In the genomic region with DNA sequence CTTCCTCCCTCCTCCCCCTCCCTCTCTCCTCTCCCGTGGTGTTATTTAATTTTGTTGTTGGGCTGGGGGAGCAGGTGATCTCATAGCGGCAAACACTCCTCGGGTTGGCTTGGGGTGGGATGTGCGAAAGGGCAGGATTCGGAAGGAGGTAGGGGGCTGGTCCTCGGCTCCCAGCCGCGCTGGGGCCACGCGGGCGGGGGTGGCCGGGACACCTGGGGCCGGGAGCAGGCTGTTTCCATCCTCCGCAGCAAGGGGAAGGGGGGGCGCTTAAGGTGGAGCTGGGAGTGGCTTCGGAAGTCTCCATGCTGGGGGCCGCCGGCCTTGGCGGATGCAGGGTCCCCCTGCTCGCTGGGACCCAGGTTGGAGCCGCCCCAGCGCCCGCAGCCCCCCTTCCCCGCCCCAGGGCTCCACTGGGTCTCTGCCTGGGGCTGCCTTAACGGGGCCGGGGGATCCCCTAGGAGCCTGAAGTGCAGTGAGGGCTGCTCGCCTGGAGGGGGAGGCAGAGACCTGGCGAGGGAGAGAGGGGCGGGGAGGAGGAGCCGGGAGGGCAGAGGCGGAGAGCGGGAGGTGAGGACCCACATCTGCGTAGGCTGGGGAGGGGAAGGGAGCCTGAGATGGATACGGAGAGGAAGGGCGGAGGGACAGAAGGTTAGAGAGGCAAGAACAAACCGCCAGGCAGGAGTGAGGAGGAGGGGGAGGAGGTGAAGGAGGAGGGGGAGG, we compare ENCODE assay signal across 8 cellular contexts. TPM values are rescaled to one million over a fixed set of nuclear protein-coding genes. Genes with fewer than 3 reads are reported as not detected.
DNase-seq lines count a peak whose midpoint lies in the region; ATAC-seq and TF ChIP-seq lines count a peak whose summit lies in the region.

No MANE protein-coding gene starts in this region.

- H3K4me1 ChIP-seq in esophagus squamous epithelium = peaks cover 7 to 45% (median 18%) of the 10 kb centered on the region in 3 donors
- H3K4me1 ChIP-seq in naive thymus-derived CD4-positive, alpha-beta T cell (ENCODE audit: control insufficient read depth in 2 of 2, insufficient read depth in 2 of 2, low read length in 2 of 2) = peaks cover 21% of the 10 kb centered on the region in 2 donors

- H3K4me1 Mint-ChIP-seq in activated T-cell treated with anti-CD3 and anti-CD28 coated beads, Interleukin-2, amount 50 U/mL, for 4 hours (ENCODE audit: low read depth) = peaks cover 44% of the 10 kb centered on the region
- H3K4me1 Mint-ChIP-seq in naive thymus-derived CD4-positive, alpha-beta T cell = peaks cover 25 to 59% (median 44%) of the 10 kb centered on the region in 7 donors
- H3K4me1 Mint-ChIP-seq in stimulated activated effector memory CD8-positive, alpha-beta T cell treated with anti-CD3 and anti-CD28 coated beads, Interleukin-12 subunit alpha, Interleukin-12 subunit beta, amount 100 ng/mL, for 72 hours = peaks cover 48% of the 10 kb centered on the region

- peak overlapping the region; percentile 85 to 98 (median 94) for H3K27ac Mint-ChIP-seq in naive thymus-derived CD4-positive, alpha-beta T cell
- peak overlapping the region; percentile 96 for H3K27ac Mint-ChIP-seq in stimulated activated effector memory CD8-positive, alpha-beta T cell treated with anti-CD3 and anti-CD28 coated beads, Interleukin-12 subunit alpha, Interleukin-12 subunit beta, amount 100 ng/mL, for 72 hours

- H3K4me3 ChIP-seq in esophagus squamous epithelium = peak overlapping the region; percentile 34 to 80 (median 60)
- peak overlapping the region; percentile 94 for H3K4me3 ChIP-seq in naive thymus-derived CD4-positive, alpha-beta T cell (ENCODE audit: low read length)

- H3K36me3 Mint-ChIP-seq in activated T-cell treated with anti-CD3 and anti-CD28 coated beads, Interleukin-2, amount 50 U/mL, for 4 hours (ENCODE audit: insufficient read depth) = no peaks in the 10 kb centered on the region
- H3K36me3 Mint-ChIP-seq in naive thymus-derived CD4-positive, alpha-beta T cell = no peaks in the 10 kb centered on the region
- peaks cover 18% of the 10 kb centered on the region for H3K36me3 Mint-ChIP-seq in stimulated activated effector memory CD8-positive, alpha-beta T cell treated with anti-CD3 and anti-CD28 coated beads, Interleukin-12 subunit alpha, Interleukin-12 subunit beta, amount 100 ng/mL, for 72 hours

- peak overlapping the region; percentile 84 for H3K4me3 Mint-ChIP-seq in activated T-cell treated with anti-CD3 and anti-CD28 coated beads, Interleukin-2, amount 50 U/mL, for 4 hours
- peak overlapping the region; percentile 86 to 99 (median 94) for H3K4me3 Mint-ChIP-seq in naive thymus-derived CD4-positive, alpha-beta T cell
- peak overlapping the region; percentile 98 for H3K4me3 Mint-ChIP-seq in stimulated activated effector memory CD8-positive, alpha-beta T cell treated with anti-CD3 and anti-CD28 coated beads, Interleukin-12 subunit alpha, Interleukin-12 subunit beta, amount 100 ng/mL, for 72 hours

- peak in 1 of 4 donors; percentile 58 for TF ChIP-seq POLR2A in esophagus squamous epithelium (IDR thresholded peaks at IDR 0.05)

- ATAC-seq in GM21528 (IDR thresholded peaks at IDR 0.05; ENCODE audit: low FRiP score, unreplicated experiment) = peak; percentile 70
- ATAC-seq in activated T-cell treated with anti-CD3 and anti-CD28 coated beads, Interleukin-2, amount 50 U/mL, for 4 hours = peak; percentile 85 to 87
- peak; percentile 94 for ATAC-seq in naive thymus-derived CD4-positive, alpha-beta T cell
- peak; percentile 90 for ATAC-seq in stimulated activated effector memory CD8-positive, alpha-beta T cell treated with anti-CD3 and anti-CD28 coated beads, Interleukin-12 subunit alpha, Interleukin-12 subunit beta, amount 100 ng/mL, for 72 hours

- H3K36me3 ChIP-seq in esophagus squamous epithelium = no peaks in the 10 kb centered on the region
- H3K36me3 ChIP-seq in naive thymus-derived CD4-positive, alpha-beta T cell (ENCODE audit: control insufficient read depth in 2 of 3, insufficient read depth in 3 of 3, low read length in 3 of 3) = no peaks in the 10 kb centered on the region

- 0 to 3% methylated on average over 7 to 8 of the region's 36 CpGs for WGBS in esophagus squamous epithelium, 2 donors

- CTCF ChIA-PET in naive thymus-derived CD4-positive, alpha-beta T cell (lab: Charles Lee) = interaction anchor here (0.6 to 2.2 kb wide), 14 partner anchors 9 to 218 kb away, joined by 3 to 43 read pairs (median 5); a partner anchor contains a TSS

- intact Hi-C loops in esophagus squamous epithelium (cut with DNase I) = no loop called here
- intact Hi-C loops in naive thymus-derived CD4-positive, alpha-beta T cell (cut with micrococcal nuclease) = loop anchor here (1.0 to 5.0 kb wide), 19 partner anchors 8 to 441 kb away; a partner anchor contains a TSS

- peak; percentile 90 to 97 (median 92) for TF ChIP-seq CTCF in esophagus squamous epithelium (IDR thresholded peaks at IDR 0.05)

- H3K9me3 ChIP-seq in esophagus squamous epithelium = no peaks in the 10 kb centered on the region
- no peaks in the 10 kb centered on the region for H3K9me3 ChIP-seq in naive thymus-derived CD4-positive, alpha-beta T cell (ENCODE audit: control insufficient read depth in 2 of 3, low read length in 3 of 3)

- H3K27ac ChIP-seq in esophagus squamous epithelium = peak overlapping the region; percentile 85 to 94 (median 91)
- peak overlapping the region; percentile 79 for H3K27ac ChIP-seq in naive thymus-derived CD4-positive, alpha-beta T cell (ENCODE audit: low read depth, low read length)

- in situ Hi-C loops in KBM-7 (cut with MboI; ENCODE audit: low pct_unique_long_range_greater_than_20kb, low sequenced_read_pairs) = no loop called here

- POLR2A ChIA-PET in naive thymus-derived CD4-positive, alpha-beta T cell (lab: Charles Lee) = interaction anchor here (0.5 to 3.0 kb wide), 17 partner anchors 9 to 402 kb away, joined by 3 to 36 read pairs (median 5); a partner anchor contains a TSS

- no peaks in the 10 kb centered on the region for H3K27me3 ChIP-seq in esophagus squamous epithelium
- H3K27me3 ChIP-seq in naive thymus-derived CD4-positive, alpha-beta T cell (ENCODE audit: control insufficient read depth in 2 of 2, insufficient read depth in 2 of 2, low read length in 2 of 2) = no peaks in the 10 kb centered on the region

- H3K27me3 Mint-ChIP-seq in activated T-cell treated with anti-CD3 and anti-CD28 coated beads, Interleukin-2, amount 50 U/mL, for 4 hours (ENCODE audit: low read depth) = no peaks in the 10 kb centered on the region
- H3K27me3 Mint-ChIP-seq in naive thymus-derived CD4-positive, alpha-beta T cell = peaks cover 0 to 6% (median 0%) of the 10 kb centered on the region in 5 donors

- DNase-seq in COR-L47 (lab: John Stamatoyannopoulos, UW) = peak; percentile 84
- DNase-seq in KBM-7 = peak; percentile 88
- DNase-seq in activated T-cell treated with anti-CD3 and anti-CD28 coated beads, Interleukin-2, amount 50 U/mL, for 4 hours = peak; percentile 89
- no peak for DNase-seq in esophagus squamous epithelium (lab: John Stamatoyannopoulos, UW)
- peak; percentile 89 to 97 (median 93) for DNase-seq in naive thymus-derived CD4-positive, alpha-beta T cell
- peak; percentile 95 to 98 for DNase-seq in stimulated activated effector memory CD8-positive, alpha-beta T cell treated with anti-CD3 and anti-CD28 coated beads, Interleukin-12 subunit alpha, Interleukin-12 subunit beta, amount 100 ng/mL, for 72 hours (ENCODE audit: low spot score in 2 of 2)

- H3K9me3 Mint-ChIP-seq in activated T-cell treated with anti-CD3 and anti-CD28 coated beads, Interleukin-2, amount 50 U/mL, for 4 hours = no peaks in the 10 kb centered on the region
- H3K9me3 Mint-ChIP-seq in naive thymus-derived CD4-positive, alpha-beta T cell = no peaks in the 10 kb centered on the region
- H3K9me3 Mint-ChIP-seq in stimulated activated effector memory CD8-positive, alpha-beta T cell treated with anti-CD3 and anti-CD28 coated beads, Interleukin-12 subunit alpha, Interleukin-12 subunit beta, amount 100 ng/mL, for 72 hours = no peaks in the 10 kb centered on the region

RNA-seq across cellular contexts. Expression of a gene that starts 0.4 kb away (rescaled TPM):
- 35.9 TPM for polyA plus RNA-seq in PFSK-1 (2012; ENCODE audit: insufficient read length, low read depth)
- 10 to 100 TPM in 1 of 3 donors, 1 to 10 TPM in 2; 8.8 to 11.6 (median 9.1) TPM for total RNA-seq in activated T-cell treated with anti-CD3 and anti-CD28 coated beads, Interleukin-2, amount 50 U/mL, for 4 hours
- 1 to 10 TPM; 1.4 to 6.9 (median 5.2) TPM for total RNA-seq in esophagus squamous epithelium
- total RNA-seq in naive thymus-derived CD4-positive, alpha-beta T cell = 10 to 100 TPM in 4 of 5 experiments, 1 to 10 TPM in 1; 7.5 to 20.5 (median 12.5) TPM
- polyA plus RNA-seq in naive thymus-derived CD4-positive, alpha-beta T cell = 1 to 10 TPM; 6.3 to 8.0 TPM

RNA-seq across cellular contexts. Expression of a gene that starts 9.2 kb away (rescaled TPM):
- 15.2 TPM for polyA plus RNA-seq in PFSK-1 (2012; ENCODE audit: insufficient read length, low read depth)
- 10 to 100 TPM in 2 of 3 donors, 1 to 10 TPM in 1; 6.7 to 12.3 (median 11.2) TPM for total RNA-seq in activated T-cell treated with anti-CD3 and anti-CD28 coated beads, Interleukin-2, amount 50 U/mL, for 4 hours
- 10 to 100 TPM in 3 of 4 donors, 1 to 10 TPM in 1; 4.2 to 16.2 (median 11.7) TPM for total RNA-seq in esophagus squamous epithelium
- total RNA-seq in naive thymus-derived CD4-positive, alpha-beta T cell = 10 to 100 TPM; 11.9 to 79.9 (median 33.2) TPM
- 100 to 1,000 TPM in 1 of 2 donors, 10 to 100 TPM in 1; 61.7 to 130 TPM for polyA plus RNA-seq in naive thymus-derived CD4-positive, alpha-beta T cell

RNA-seq across cellular contexts. Expression of a gene that starts 26.5 kb away (rescaled TPM):
- polyA plus RNA-seq in PFSK-1 (2012; ENCODE audit: insufficient read length, low read depth) = 0.28 TPM
- under 1 TPM; 0.11 to 0.26 (median 0.18) TPM for total RNA-seq in activated T-cell treated with anti-CD3 and anti-CD28 coated beads, Interleukin-2, amount 50 U/mL, for 4 hours
- total RNA-seq in esophagus squamous epithelium = under 1 TPM in 1 of 4 donors, not detected in 3; 0.57 TPM
- total RNA-seq in naive thymus-derived CD4-positive, alpha-beta T cell = 1 to 10 TPM in 4 of 5 experiments, under 1 TPM in 1; 0.99 to 5.9 (median 3.0) TPM
- under 1 TPM; 0.41 to 0.59 TPM for polyA plus RNA-seq in naive thymus-derived CD4-positive, alpha-beta T cell

RNA-seq across cellular contexts. Expression of a gene that starts 27.0 kb away (rescaled TPM):
- 34.1 TPM for polyA plus RNA-seq in PFSK-1 (2012; ENCODE audit: insufficient read length, low read depth)
- 10 to 100 TPM; 39.8 to 43.1 (median 40.6) TPM for total RNA-seq in activated T-cell treated with anti-CD3 and anti-CD28 coated beads, Interleukin-2, amount 50 U/mL, for 4 hours
- 10 to 100 TPM in 2 of 4 donors, 1 to 10 TPM in 2; 7.0 to 10.9 (median 9.7) TPM for total RNA-seq in esophagus squamous epithelium
- total RNA-seq in naive thymus-derived CD4-positive, alpha-beta T cell = 10 to 100 TPM; 20.1 to 34.7 (median 30.5) TPM
- 10 to 100 TPM; 11.2 to 11.7 TPM for polyA plus RNA-seq in naive thymus-derived CD4-positive, alpha-beta T cell

RNA-seq across cellular contexts. Expression of a gene that starts 27.4 kb away (rescaled TPM):
- 3,530 TPM for polyA plus RNA-seq in PFSK-1 (2012; ENCODE audit: insufficient read length, low read depth)
- 1,000 to 10,000 TPM; 2,406 to 2,595 (median 2,478) TPM for total RNA-seq in activated T-cell treated with anti-CD3 and anti-CD28 coated beads, Interleukin-2, amount 50 U/mL, for 4 hours
- total RNA-seq in esophagus squamous epithelium = 1,000 to 10,000 TPM; 1,870 to 2,808 (median 2,491) TPM
- 1,000 to 10,000 TPM; 1,570 to 2,826 (median 2,745) TPM for total RNA-seq in naive thymus-derived CD4-positive, alpha-beta T cell
- polyA plus RNA-seq in naive thymus-derived CD4-positive, alpha-beta T cell = 1,000 to 10,000 TPM; 2,813 to 2,817 TPM
